In genomic region chr15:71120428-71120944, GRCh38 we compare ENCODE assay signal across 2 cellular contexts.
TF ChIP-seq lines count a peak whose summit lies in the region.

No MANE protein-coding gene starts in this region.

TF ChIP-seq in Ishikawa, 13 proteins besides CTCF, POLR2A, EP300 and RAD21:
- no peak for TF ChIP-seq YY1 (IDR thresholded peaks at IDR 0.05; ENCODE audit: low read depth)
- peak; percentile 82 for TF ChIP-seq NFIC (IDR thresholded peaks at IDR 0.05)
- peak; percentile 71; the same call in 1 of the 2 replicates for TF ChIP-seq TCF12 (IDR thresholded peaks at IDR 0.05; ENCODE audit: low read depth)
TF ChIP-seq in Ishikawa: peak in this region for 2.

TF ChIP-seq in H1, 55 proteins besides CTCF, POLR2A, EP300 and RAD21:
- TF ChIP-seq HDAC6 (IDR thresholded peaks at IDR 0.05; ENCODE audit: low read depth, low read length), result no peak
- no peak for TF ChIP-seq CHD1 (IDR thresholded peaks at IDR 0.05; ENCODE audit: low read depth, low read length)
- TF ChIP-seq ZNF274 (IDR thresholded peaks at IDR 0.05; ENCODE audit: borderline replicate concordance, extremely low read depth, low read length), result no peak
- TF ChIP-seq E2F6 (IDR thresholded peaks at IDR 0.05), result no peak
- TF ChIP-seq TEAD4 (IDR thresholded peaks at IDR 0.05; ENCODE audit: low read depth, low read length), result peak; percentile 68; the same call in 1 of the 2 replicates
- TF ChIP-seq YY1 (IDR thresholded peaks at IDR 0.05; ENCODE audit: low read depth, low read length), result no peak
